8 cellular contexts compared by ENCODE assay signal in the genomic region with DNA sequence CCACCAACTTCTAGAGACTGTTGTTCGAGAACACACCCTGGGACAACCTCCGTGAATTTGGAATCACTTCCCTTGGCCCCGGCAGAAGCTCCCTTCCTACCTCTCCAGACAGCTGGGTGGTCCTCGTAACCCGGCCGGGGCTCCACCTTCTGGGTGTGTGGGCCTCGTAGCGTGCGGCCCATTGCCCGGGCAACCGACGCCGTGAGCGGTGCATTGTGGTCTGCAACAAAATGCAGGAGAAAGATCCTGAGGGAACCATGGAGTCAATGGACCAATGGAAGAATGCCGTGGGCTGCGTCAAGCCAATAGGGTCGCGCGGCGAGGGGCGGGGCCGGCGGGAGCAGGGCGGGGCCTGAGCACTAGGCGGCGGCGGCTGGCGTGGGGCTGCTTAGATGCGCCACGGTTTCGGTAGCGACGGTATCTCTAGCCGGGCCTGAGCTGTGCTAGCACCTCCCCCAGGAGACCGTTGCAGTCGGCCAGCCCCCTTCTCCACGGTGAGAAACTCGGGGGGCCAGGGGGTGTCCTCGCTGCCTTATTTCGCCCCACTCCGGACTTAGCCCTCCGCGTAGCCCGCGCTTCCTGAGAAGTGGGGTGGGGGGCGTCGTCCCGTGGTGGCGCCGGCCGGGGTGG. TPM values are rescaled to one million over a fixed set of nuclear protein-coding genes. Genes with fewer than 3 reads are reported as not detected.
DNase-seq lines count a peak whose midpoint lies in the region; ATAC-seq and TF ChIP-seq lines count a peak whose summit lies in the region.

A gene (plus strand): TSS at position 391 of the 630 bp plus-strand sequence. CDS start 309 bp downstream, outside the sequence.

- ATAC-seq in activated T-helper 17 cell treated with anti-CD3 and anti-CD28 coated beads, Interleukin-2, amount 50 U/mL, for 72 hours (replicated peaks): peak; percentile 98
- peak; percentile 95 to 99 (median 96) for ATAC-seq in natural killer cell

- intact Hi-C loops in natural killer cell (cut with micrococcal nuclease): loop anchor here (1.0 to 5.0 kb wide), 4 partner anchors 27 to 140 kb away; a partner anchor contains a TSS

- H3K4me3 Mint-ChIP-seq in activated T-helper 17 cell treated with anti-CD3 and anti-CD28 coated beads, Interleukin-2, amount 50 U/mL, for 72 hours: peak within 1 kb of the TSS; percentile 86
- H3K4me3 Mint-ChIP-seq in natural killer cell: peak within 1 kb of the TSS; percentile 95

- CTCF ChIA-PET in RWPE1 (lab: Yijun Ruan, JAX): interaction anchor here (0.6 to 1.1 kb wide), 2 partner anchors 21 to 29 kb away, joined by 3 read pairs; no protein-coding TSS in a partner anchor

- H3K4me1 Mint-ChIP-seq in activated T-helper 17 cell treated with anti-CD3 and anti-CD28 coated beads, Interleukin-2, amount 50 U/mL, for 72 hours: peaks cover 23% of the 10 kb centered on the region
- H3K4me1 Mint-ChIP-seq in natural killer cell: peaks cover 44 to 46% of the 10 kb centered on the region in 2 donors

- H3K36me3 Mint-ChIP-seq in activated T-helper 17 cell treated with anti-CD3 and anti-CD28 coated beads, Interleukin-2, amount 50 U/mL, for 72 hours (ENCODE audit: low read depth): peaks cover 33% of the 10 kb centered on the region
- H3K36me3 Mint-ChIP-seq in natural killer cell: no peaks in the 10 kb centered on the region

- H3K27ac ChIP-seq in RWPE1: peak within 1 kb of the TSS; percentile 85

- no peaks in the 10 kb centered on the region for H3K27me3 Mint-ChIP-seq in activated T-helper 17 cell treated with anti-CD3 and anti-CD28 coated beads, Interleukin-2, amount 50 U/mL, for 72 hours
- H3K27me3 Mint-ChIP-seq in natural killer cell (ENCODE audit: low read depth in 2 of 2): no peaks in the 10 kb centered on the region

- DNase-seq in Daoy (ENCODE audit: low read depth) (peak; percentile 98), GOT3 (lab: John Stamatoyannopoulos, UW) (peak; percentile 95), LNCaP clone FGC (ENCODE audit: low read depth) (peak; percentile 78), RWPE1 (ENCODE audit: low spot score) (peak; percentile 98), fibroblast of mammary gland (ENCODE audit: low read depth) (peak; percentile 94), natural killer cell (peak; percentile 97)
- peak; percentile 97 for DNase-seq in stimulated activated naive CD4-positive, alpha-beta T cell treated with Interleukin-2 at 50 U/mL for 16 hours (lab: John Stamatoyannopoulos, UW)

- no peak for TF ChIP-seq CTCF in LNCaP clone FGC (IDR thresholded peaks at IDR 0.05; ENCODE audit: control insufficient read depth, extremely low read depth, insufficient read depth)
- TF ChIP-seq CTCF in RWPE1 (conservative IDR thresholded peaks at IDR 0.05; ENCODE audit: low read depth): no peak
- TF ChIP-seq CTCF in fibroblast of mammary gland (conservative IDR thresholded peaks at IDR 0.05; ENCODE audit: control insufficient read depth, insufficient read depth, low read depth, low read length): no peak
- TF ChIP-seq CTCF in natural killer cell (IDR thresholded peaks at IDR 0.05): no peak

- POLR2A ChIA-PET in RWPE1 (lab: Yijun Ruan, JAX; ENCODE audit: low non-redundant PET): interaction anchor here (1.0 kb wide), 1 partner anchor 21 kb away, joined by 3 read pairs; no protein-coding TSS in a partner anchor

- H3K4me3 ChIP-seq in LNCaP clone FGC (ENCODE audit: low read depth, low read length) (peak within 1 kb of the TSS; percentile 86), fibroblast of mammary gland (ENCODE audit: control insufficient read depth, low read depth, low read length) (peak within 1 kb of the TSS; percentile 96)

- no peaks in the 10 kb centered on the region for H3K9me3 Mint-ChIP-seq in activated T-helper 17 cell treated with anti-CD3 and anti-CD28 coated beads, Interleukin-2, amount 50 U/mL, for 72 hours
- H3K9me3 Mint-ChIP-seq in natural killer cell: no peaks in the 10 kb centered on the region

- H3K27ac Mint-ChIP-seq in activated T-helper 17 cell treated with anti-CD3 and anti-CD28 coated beads, Interleukin-2, amount 50 U/mL, for 72 hours: peak within 1 kb of the TSS; percentile 82
- H3K27ac Mint-ChIP-seq in natural killer cell: peak within 1 kb of the TSS; percentile 90

RNA-seq across cellular contexts. Expression of the gene that starts here (rescaled TPM):
- 483 and 582 TPM in 2 replicates for total RNA-seq in Daoy (2014; rRNA removed; shearing (Covaris generic))
- 100 to 1,000 TPM in 1 of 2 donors, 10 to 100 TPM in 1; 69.2 to 197 TPM for total RNA-seq in activated T-helper 17 cell treated with anti-CD3 and anti-CD28 coated beads, Interleukin-2, amount 50 U/mL, for 72 hours
- 100 to 1,000 TPM in 1 of 3 donors, 10 to 100 TPM in 2; 69.7 to 110 (median 77.2) TPM for total RNA-seq in natural killer cell

Comparison
In these comparisons a context has a peak if more than half of its experiments do, and no peak if none do; other contexts are left out.
1. Peak in every context shown above with its lines: DNase-seq, ATAC-seq, H3K4me3 ChIP-seq and H3K27ac ChIP-seq.